14 cellular contexts compared by ENCODE assay signal in genomic region chrX:18955676-18956075, GRCh38. TPM values are rescaled to one million over a fixed set of nuclear protein-coding genes. Genes with fewer than 3 reads are reported as not detected.
DNase-seq lines count a peak whose midpoint lies in the region; TF ChIP-seq lines count a peak whose summit lies in the region.
"Had no signal": no experiment of that assay in that cellular context is flagged by ENCODE, and none has a peak within 500 bp of the region (broad histone marks: within the 10 kb centered on the region; RNA-seq: fewer than 3 reads in every experiment).

No MANE protein-coding gene starts in this region.

- H3K4me3 Mint-ChIP-seq in CD14-positive monocyte, result no peak overlapping the region
- H3K4me3 Mint-ChIP-seq: B cell; CD4-positive, alpha-beta memory T cell; GM23338; H9 had no signal

- H3K36me3 ChIP-seq in suprapubic skin, result no peaks in the 10 kb centered on the region

- TF ChIP-seq CTCF in CD14-positive monocyte (IDR thresholded peaks at IDR 0.05), result no peak
- TF ChIP-seq CTCF in HL-60 (IDR thresholded peaks at IDR 0.05; ENCODE audit: insufficient read depth, low read length), result no peak
- TF ChIP-seq CTCF in VCaP (conservative IDR thresholded peaks at IDR 0.05), result no peak
- no peak for TF ChIP-seq CTCF in suprapubic skin (IDR thresholded peaks at IDR 0.05)

- H3K27ac ChIP-seq in HL-60 (replicated peaks), result peak overlapping the region; percentile 76
- H3K27ac ChIP-seq in VCaP, result peak overlapping the region; percentile 57
- H3K27ac ChIP-seq in suprapubic skin, result no peak overlapping the region
- H3K27ac ChIP-seq: BLaER1 had no signal

- intact Hi-C loops in CD14-positive monocyte (cut with micrococcal nuclease), result no loop called here

- WGBS in suprapubic skin, result 91% methylated on average over 4 of the region's 4 CpGs

- peaks cover 0 to 2% (median 0%) of the 10 kb centered on the region in 3 donors for H3K27me3 Mint-ChIP-seq in CD14-positive monocyte (ENCODE audit: low read depth in 3 of 3)
- H3K27me3 Mint-ChIP-seq: B cell; CD4-positive, alpha-beta memory T cell had no signal

- no peaks in the 10 kb centered on the region for H3K27me3 ChIP-seq in HL-60 (ENCODE audit: insufficient read depth, poor library complexity, severe bottlenecking)
- H3K27me3 ChIP-seq in suprapubic skin, result no peaks in the 10 kb centered on the region

- H3K27ac Mint-ChIP-seq in CD14-positive monocyte, result peak overlapping the region; percentile 37 to 92 (median 87)
- H3K27ac Mint-ChIP-seq: B cell, GM23338, H9 had no signal

- TF ChIP-seq EP300 in suprapubic skin (IDR thresholded peaks at IDR 0.05), result no peak

- peaks cover 11 to 26% of the 10 kb centered on the region in 2 donors for H3K36me3 Mint-ChIP-seq in CD14-positive monocyte

- no peaks in the 10 kb centered on the region for H3K4me1 ChIP-seq in suprapubic skin
- H3K4me1 ChIP-seq: BLaER1, Caco-2 had no signal

- TF ChIP-seq POLR2A in suprapubic skin (IDR thresholded peaks at IDR 0.05), result no peak

- H3K4me1 Mint-ChIP-seq in CD14-positive monocyte, result peaks cover 48% of the 10 kb centered on the region

- H3K9me3 ChIP-seq in suprapubic skin, result no peaks in the 10 kb centered on the region
- H3K9me3 ChIP-seq: BLaER1, Caco-2 had no signal

- peaks cover 0 to 5% (median 0%) of the 10 kb centered on the region in 7 donors for H3K9me3 Mint-ChIP-seq in CD14-positive monocyte
- H3K9me3 Mint-ChIP-seq: CD4-positive, alpha-beta memory T cell; GM23338 had no signal

- DNase-seq in CD14-positive monocyte (ENCODE audit: low spot score) (no peak), HL-60 (ENCODE audit: low read depth in 1 of 2, low spot score in 1 of 2) (no peak), COR-L47 (lab: John Stamatoyannopoulos, UW) (no peak), glomerular visceral epithelial cell (ENCODE audit: extremely low spot score) (no peak), suprapubic skin (ENCODE audit: low spot score in 2 of 2) (no peak)
- DNase-seq: Caco-2; CD4-positive, alpha-beta memory T cell; DMS153; DND-41; H9 had no signal

- no peak overlapping the region for H3K4me3 ChIP-seq in HL-60 (replicated peaks; ENCODE audit: insufficient read depth, low read length)
- no peak overlapping the region for H3K4me3 ChIP-seq in suprapubic skin
- H3K4me3 ChIP-seq: BLaER1, GM23338 had no signal

RNA-seq across cellular contexts. Expression of gene PHKA2, which starts 28.2 kb away (rescaled TPM):
- 1 to 10 TPM; 8.7 to 9.1 TPM for polyA plus RNA-seq in CD14-positive monocyte
- 10 to 100 TPM; 16.5 to 39.7 (median 24.8) TPM for total RNA-seq in suprapubic skin
